ENCODE assay signal across 8 cellular contexts in the genomic region with DNA sequence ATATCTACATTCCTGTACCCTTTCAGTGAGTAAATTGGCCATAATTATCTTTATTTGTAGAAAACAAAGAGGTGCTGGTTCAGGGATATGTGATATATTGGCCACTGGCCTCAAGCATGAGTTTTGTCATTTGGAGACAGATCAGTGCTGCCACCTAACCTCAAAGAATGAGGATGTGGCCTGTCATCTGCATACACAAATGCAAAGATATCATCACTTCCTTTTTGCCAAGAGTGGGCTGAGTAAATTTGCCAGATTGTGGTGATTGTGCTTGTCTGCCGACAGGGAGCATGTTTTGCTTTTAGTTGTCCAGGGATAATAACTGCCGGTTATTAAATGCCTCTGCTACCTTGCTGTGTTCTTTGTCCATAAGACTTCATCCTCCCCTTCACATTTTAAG. TPM values are rescaled to one million over a fixed set of nuclear protein-coding genes. Genes with fewer than 3 reads are reported as not detected.
DNase-seq lines count a peak whose midpoint lies in the region; FAIRE-seq and TF ChIP-seq lines count a peak whose summit lies in the region.

No MANE protein-coding gene starts in this region.

- DNase-seq in GM20000 (ENCODE audit: low spot score) (peak; percentile 10), NCI-H524 treated with DMSO at 0.1 percent for 48 hours (lab: John Stamatoyannopoulos, UW) (peak; percentile 29), fibroblast of gingiva (ENCODE audit: low read depth) (peak; percentile 6), GM12892 (ENCODE audit: insufficient read length) (no peak), NCI-H226 (no peak), hepatocyte (ENCODE audit: low spot score) (no peak), DMS79 treated with DMSO at 0.1 percent for 48 hours (lab: John Stamatoyannopoulos, UW) (no peak)

- TF ChIP-seq POLR2A in GM12892 (IDR thresholded peaks at IDR 0.05; ENCODE audit: low read depth, low read length) = no peak

- no peaks in the 10 kb centered on the region for H3K9me3 ChIP-seq in hepatocyte (ENCODE audit: low read depth)

- TF ChIP-seq CTCF in C4-2B (conservative IDR thresholded peaks at IDR 0.05) (peak; percentile 57), GM20000 (IDR thresholded peaks at IDR 0.05; ENCODE audit: extremely low read depth, missing control alignments) (no peak), hepatocyte (IDR thresholded peaks at IDR 0.05; ENCODE audit: poor library complexity) (no peak)

- 57% methylated on average over 2 of the region's 2 CpGs for WGBS in hepatocyte (ENCODE audit: low lambda C conversion rate, missing lambda C conversion rate)

- no peaks in the 10 kb centered on the region for H3K36me3 ChIP-seq in hepatocyte (replicated peaks; ENCODE audit: insufficient read depth, low read depth)

- no peak overlapping the region for H2AFZ ChIP-seq in hepatocyte

- no peak overlapping the region for H3K27ac ChIP-seq in C4-2B
- H3K27ac ChIP-seq in hepatocyte = no peak overlapping the region

- FAIRE-seq in GM12892 (lab: Jason Lieb, UNC) = no peak

- peaks cover 3% of the 10 kb centered on the region for H4K20me1 ChIP-seq in hepatocyte (ENCODE audit: insufficient read depth, poor library complexity, severe bottlenecking)

- no peaks in the 10 kb centered on the region for H3K4me1 ChIP-seq in hepatocyte (ENCODE audit: insufficient read depth)

- H3K4me3 ChIP-seq in hepatocyte = no peak overlapping the region

- no peaks in the 10 kb centered on the region for H3K9me2 ChIP-seq in hepatocyte (replicated peaks; ENCODE audit: insufficient read depth)

- H3K4me2 ChIP-seq in hepatocyte = no peak overlapping the region

- H3K79me2 ChIP-seq in hepatocyte = peaks cover 79% of the 10 kb centered on the region

- H3K27me3 ChIP-seq in hepatocyte = no peaks in the 10 kb centered on the region

RNA-seq across cellular contexts. Expression of gene WASF3, which starts 44.2 kb away (rescaled TPM):
- polyA plus RNA-seq in GM12892 (2012; ENCODE audit: missing spikeins) = 0.13 TPM
- total RNA-seq in hepatocyte = 15.5 and 17.8 TPM in 2 replicates
- polyA plus RNA-seq in hepatocyte = 10.1 and 10.4 TPM in 2 replicates

Comparison
In these comparisons a context has a peak if more than half of its experiments do, and no peak if none do; other contexts are left out.
1. DNase-seq: peak in GM20000 (single experiment), NCI-H524 treated with DMSO at 0.1 percent for 48 hours (single experiment) and fibroblast of gingiva (single experiment); none in GM12892 (single experiment), NCI-H226 (single experiment), hepatocyte (single experiment) and DMS79 treated with DMSO at 0.1 percent for 48 hours (single experiment).